18 cellular contexts compared by ENCODE assay signal in genomic region chr9:4333231-4333740, GRCh38.
"Had no signal": no experiment of that assay in that cellular context is flagged by ENCODE, and none has a peak within 500 bp of the region (broad histone marks: within the 10 kb centered on the region; RNA-seq: fewer than 3 reads in every experiment).

No MANE protein-coding gene starts in this region.

- H3K27me3 ChIP-seq: heart left ventricle, neural progenitor cell, ovary, upper lobe of left lung had no signal

- H3K27ac Mint-ChIP-seq: activated CD4-positive, alpha-beta memory T cell treated with anti-CD3 and anti-CD28 coated beads for 36 hours; activated naive CD8-positive, alpha-beta T cell treated with anti-CD3 and anti-CD28 coated beads, Interleukin-2, amount 50 U/mL, for 24 hours; activated T-cell treated with anti-CD3 and anti-CD28 coated beads, Interleukin-2, amount 50 U/mL, for 72 hours; stimulated activated naive B cell treated with anti-CD40 and anti-IgM and Interleukin-4, amounts not matched to agents 10 μg/mL and 1 μg/mL and 100 μg/mL, for 72 hours had no signal

- H3K36me3 Mint-ChIP-seq: activated CD4-positive, alpha-beta memory T cell treated with anti-CD3 and anti-CD28 coated beads for 36 hours; neural progenitor cell; stimulated activated naive B cell treated with anti-CD40 and anti-IgM and Interleukin-4, amounts not matched to agents 10 μg/mL and 1 μg/mL and 100 μg/mL, for 72 hours had no signal

- H3K36me3 ChIP-seq: heart left ventricle, neural progenitor cell, ovary, upper lobe of left lung had no signal

- H3K4me2 ChIP-seq: neural progenitor cell had no signal

- H3K9ac ChIP-seq: neural progenitor cell had no signal

- H3K4me3 ChIP-seq: heart left ventricle, neural progenitor cell, ovary, upper lobe of left lung had no signal

- H3K4me1 Mint-ChIP-seq: activated naive CD8-positive, alpha-beta T cell treated with anti-CD3 and anti-CD28 coated beads, Interleukin-2, amount 50 U/mL, for 24 hours; stimulated activated naive B cell treated with anti-CD40 and anti-IgM and Interleukin-4, amounts not matched to agents 10 μg/mL and 1 μg/mL and 100 μg/mL, for 72 hours had no signal

- FAIRE-seq: astrocyte had no signal

- H3K9me3 Mint-ChIP-seq: activated CD4-positive, alpha-beta memory T cell treated with anti-CD3 and anti-CD28 coated beads for 36 hours; activated naive CD8-positive, alpha-beta T cell treated with anti-CD3 and anti-CD28 coated beads, Interleukin-2, amount 50 U/mL, for 24 hours; activated T-cell treated with anti-CD3 and anti-CD28 coated beads, Interleukin-2, amount 50 U/mL, for 72 hours; effector memory CD8-positive, alpha-beta T cell; neural progenitor cell; stimulated activated naive B cell treated with anti-CD40 and anti-IgM and Interleukin-4, amounts not matched to agents 10 μg/mL and 1 μg/mL and 100 μg/mL, for 72 hours had no signal

- H3K4me1 ChIP-seq: neural progenitor cell had no signal

- H3K9me3 ChIP-seq: heart left ventricle, ovary, upper lobe of left lung had no signal

- H3K4me3 Mint-ChIP-seq: activated CD4-positive, alpha-beta memory T cell treated with anti-CD3 and anti-CD28 coated beads for 36 hours; activated naive CD8-positive, alpha-beta T cell treated with anti-CD3 and anti-CD28 coated beads, Interleukin-2, amount 50 U/mL, for 24 hours; activated T-cell treated with anti-CD3 and anti-CD28 coated beads, Interleukin-2, amount 50 U/mL, for 72 hours; effector memory CD8-positive, alpha-beta T cell; neural progenitor cell; stimulated activated naive B cell treated with anti-CD40 and anti-IgM and Interleukin-4, amounts not matched to agents 10 μg/mL and 1 μg/mL and 100 μg/mL, for 72 hours had no signal

- DNase-seq: activated CD4-positive, alpha-beta memory T cell treated with anti-CD3 and anti-CD28 coated beads for 36 hours; activated CD4-positive, alpha-beta T cell treated with anti-CD3 and anti-CD28 coated beads for 1 hour; activated gamma-delta T cell treated with Interleukin-2 at 50 U/mL for 16 hours; activated naive CD8-positive, alpha-beta T cell treated with anti-CD3 and anti-CD28 coated beads, Interleukin-2, amount 50 U/mL, for 24 hours; activated T-cell treated with anti-CD3 and anti-CD28 coated beads, Interleukin-2, amount 50 U/mL, for 72 hours; caudate nucleus; cortex of kidney; effector memory CD8-positive, alpha-beta T cell; foreskin melanocyte; heart left ventricle; islet precursor cell; midbrain; ovary; stimulated activated naive B cell treated with anti-CD40 and anti-IgM and Interleukin-4, amounts not matched to agents 10 μg/mL and 1 μg/mL and 100 μg/mL, for 72 hours; T-helper 9 cell; upper lobe of left lung had no signal

- H3K27me3 Mint-ChIP-seq: activated CD4-positive, alpha-beta memory T cell treated with anti-CD3 and anti-CD28 coated beads for 36 hours; activated naive CD8-positive, alpha-beta T cell treated with anti-CD3 and anti-CD28 coated beads, Interleukin-2, amount 50 U/mL, for 24 hours had no signal

- ATAC-seq: activated naive CD8-positive, alpha-beta T cell treated with anti-CD3 and anti-CD28 coated beads, Interleukin-2, amount 50 U/mL, for 24 hours; activated T-cell treated with anti-CD3 and anti-CD28 coated beads, Interleukin-2, amount 50 U/mL, for 72 hours; effector memory CD8-positive, alpha-beta T cell; heart left ventricle; stimulated activated naive B cell treated with anti-CD40 and anti-IgM and Interleukin-4, amounts not matched to agents 10 μg/mL and 1 μg/mL and 100 μg/mL, for 72 hours had no signal

- H3K27ac ChIP-seq: neural progenitor cell, ovary had no signal

- H2AFZ ChIP-seq: neural progenitor cell had no signal
